8 cellular contexts compared by ENCODE assay signal in the genomic region with DNA sequence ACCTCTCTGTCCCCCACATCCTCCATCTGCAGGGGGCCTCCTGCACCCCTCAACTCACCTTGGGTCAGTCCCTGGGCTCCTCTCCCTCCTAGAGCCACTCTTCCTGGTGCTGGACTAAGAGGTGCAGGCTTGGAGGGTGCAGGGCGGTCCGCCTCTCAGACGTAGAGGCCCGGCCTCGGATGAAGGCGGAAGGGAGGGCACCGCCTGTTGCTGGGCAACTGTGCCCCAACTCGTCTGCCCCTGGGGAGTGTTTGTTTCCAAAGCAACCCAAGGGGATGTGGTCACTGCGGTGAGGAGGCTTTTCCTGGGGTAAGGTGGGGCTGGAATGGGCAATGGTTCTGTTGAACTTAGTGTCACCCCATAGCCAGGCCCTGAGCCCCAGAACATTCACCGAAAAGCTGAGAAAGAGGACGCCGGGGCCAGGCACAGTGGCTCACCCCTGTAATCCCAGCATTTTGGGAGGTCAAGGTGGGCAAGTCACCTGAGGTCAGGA.
DNase-seq lines count a peak whose midpoint lies in the region; ATAC-seq and TF ChIP-seq lines count a peak whose summit lies in the region.

A gene with protein sequence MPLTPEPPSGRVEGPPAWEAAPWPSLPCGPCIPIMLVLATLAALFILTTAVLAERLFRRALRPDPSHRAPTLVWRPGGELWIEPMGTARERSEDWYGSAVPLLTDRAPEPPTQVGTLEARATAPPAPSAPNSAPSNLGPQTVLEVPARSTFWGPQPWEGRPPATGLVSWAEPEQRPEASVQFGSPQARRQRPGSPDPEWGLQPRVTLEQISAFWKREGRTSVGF (minus strand): TSS at position 138 of the 493 bp plus-strand sequence. CDS start 1,039 bp downstream, outside the sequence.

- ATAC-seq in GM19372 (IDR thresholded peaks at IDR 0.05; ENCODE audit: low read depth, unreplicated experiment): peak; percentile 62
- ATAC-seq in HG03571 (IDR thresholded peaks at IDR 0.05; ENCODE audit: unreplicated experiment): peak; percentile 73
- ATAC-seq in HG03095 (IDR thresholded peaks at IDR 0.05; ENCODE audit: unreplicated experiment): no peak

- TF ChIP-seq POLR2A in erythroblast (IDR thresholded peaks at IDR 0.05; ENCODE audit: low read length): peak; percentile 59

- DNase-seq in activated CD4-positive, alpha-beta T cell treated with anti-CD3 and anti-CD28 coated beads for 48 hours: peak; percentile 87
- DNase-seq in erythroblast (lab: John Stamatoyannopoulos, UW): no peak
- DNase-seq in stimulated activated CD4-positive, alpha-beta T cell treated with anti-CD3 and anti-CD28 coated beads, Interleukin-15, amount 100 ng/mL, for 1 hour (ENCODE audit: low read depth in 1 of 2, low spot score in 1 of 2): peak; percentile 50 to 87
- DNase-seq in COLO668 (lab: John Stamatoyannopoulos, UW; ENCODE audit: unreplicated experiment): no peak
- no peak for DNase-seq in NCI-H2107 treated with DMSO at 0.1 percent for 48 hours (lab: John Stamatoyannopoulos, UW; ENCODE audit: unreplicated experiment)

Comparison
In these comparisons a context has a peak if more than half of its experiments do, and no peak if none do; other contexts are left out.
1. DNase-seq: peak in activated CD4-positive, alpha-beta T cell treated with anti-CD3 and anti-CD28 coated beads for 48 hours (single experiment) and stimulated activated CD4-positive, alpha-beta T cell treated with anti-CD3 and anti-CD28 coated beads, Interleukin-15, amount 100 ng/mL, for 1 hour (2 of 2); none in erythroblast (0 of 2), COLO668 (single experiment) and NCI-H2107 treated with DMSO at 0.1 percent for 48 hours (single experiment).